In genomic region chr13:111440492-111440891, GRCh38 we compare ENCODE assay signal across 8 cellular contexts.
A peak's percentile ranks its signal among the peaks of the same experiment; 100 is the strongest.
DNase-seq lines count a peak whose midpoint lies in the region; ATAC-seq and TF ChIP-seq lines count a peak whose summit lies in the region.
"Not testable (repeated sequence)": the region's sequence is repeated elsewhere in the genome, so short reads cannot be mapped to it uniquely, and the experiment has no call there.

No MANE protein-coding gene starts in this region.

- not testable (repeated sequence) for H3K27ac ChIP-seq in 22Rv1, lower lobe of right lung

- not testable (repeated sequence) for DNase-seq in GM06990 (ENCODE audit: extremely low read depth, insufficient read length); lower lobe of right lung
- DNase-seq in H7 = peak; percentile 66
- peak; percentile 11 for DNase-seq in NCI-H1092 treated with DMSO at 0.1 percent for 48 hours (lab: John Stamatoyannopoulos, UW)
- peak; percentile 7 for DNase-seq in RKO (ENCODE audit: low spot score)
- peak; percentile 21 to 22 for DNase-seq in activated T-cell treated with anti-CD3 and anti-CD28 coated beads, Interleukin-2, amount 50 U/mL, for 48 hours
- DNase-seq in ecto neural progenitor cell (ENCODE audit: low spot score) = peak; percentile 42

- intact Hi-C loops in lower lobe of right lung (cut with DNase I) = not testable (repeated sequence)

- TF ChIP-seq CTCF in 22Rv1 (IDR thresholded peaks at IDR 0.05) = peak; percentile 22
- TF ChIP-seq CTCF in GM06990 (IDR thresholded peaks at IDR 0.05; ENCODE audit: insufficient read depth, low read length, poor library complexity, severe bottlenecking) = peak; percentile 32
- peak; percentile 19 for TF ChIP-seq CTCF in lower lobe of right lung (IDR thresholded peaks at IDR 0.05)

- not testable (repeated sequence) for H3K27me3 ChIP-seq in GM06990 (replicated peaks; ENCODE audit: control insufficient read depth, insufficient read depth, low read length); H7 (ENCODE audit: control insufficient read depth, insufficient read depth, low read length); lower lobe of right lung (ENCODE audit: low read depth)

- H3K4me1 ChIP-seq in lower lobe of right lung = not testable (repeated sequence)

- not testable (repeated sequence) for H3K36me3 ChIP-seq in GM06990 (ENCODE audit: control insufficient read depth, insufficient read depth, low read length); H7 (replicated peaks; ENCODE audit: control insufficient read depth, insufficient read depth, low read length); lower lobe of right lung

- ATAC-seq in lower lobe of right lung = not testable (repeated sequence)

- not testable (repeated sequence) for H3K4me3 ChIP-seq in GM06990 (replicated peaks; ENCODE audit: low read depth, low read length); H7 (ENCODE audit: insufficient read depth, low read depth, low read length); lower lobe of right lung

- H3K9me3 ChIP-seq in lower lobe of right lung = not testable (repeated sequence)
